Comparison of ENCODE assay signal across 10 cellular contexts in genomic region chr17:1188812-1189211, GRCh38. TPM values are rescaled to one million over a fixed set of nuclear protein-coding genes. Genes with fewer than 3 reads are reported as not detected.
DNase-seq lines count a peak whose midpoint lies in the region; ATAC-seq, FAIRE-seq and TF ChIP-seq lines count a peak whose summit lies in the region.
"Had no signal": no experiment of that assay in that cellular context is flagged by ENCODE, and none has a peak within 500 bp of the region (broad histone marks: within the 10 kb centered on the region; RNA-seq: fewer than 3 reads in every experiment).

No MANE protein-coding gene starts in this region.

- H3K9me3 ChIP-seq in breast epithelium (no peaks in the 10 kb centered on the region), stomach smooth muscle (ENCODE audit: control insufficient read depth in 2 of 2, low read length in 2 of 2) (no peaks in the 10 kb centered on the region)

- H3K36me3 ChIP-seq in breast epithelium = no peaks in the 10 kb centered on the region
- no peaks in the 10 kb centered on the region for H3K36me3 ChIP-seq in stomach smooth muscle (ENCODE audit: control insufficient read depth in 2 of 2, insufficient read depth in 2 of 2, low read length in 2 of 2)

- peak; percentile 76 for FAIRE-seq in GM12891 (lab: Jason Lieb, UNC)

- TF ChIP-seq CTCF in breast epithelium (IDR thresholded peaks at IDR 0.05) = no peak

- intact Hi-C loops in breast epithelium (cut with DNase I; ENCODE audit: low total_unique reads) = loop anchor here (10.0 kb wide), 1 partner anchor 64 kb away; no protein-coding TSS in a partner anchor

- no peak for DNase-seq in GM12891 (ENCODE audit: insufficient read length, low spot score)
- peak; percentile 81 to 93 for DNase-seq in breast epithelium (ENCODE audit: low spot score in 2 of 2)
- DNase-seq in left lobe of liver (ENCODE audit: low spot score) = peak; percentile 83
- no peak for DNase-seq in NCI-H526 treated with DMSO at 0.1 percent for 48 hours (lab: John Stamatoyannopoulos, UW)
- no peak for DNase-seq in islet precursor cell
- DNase-seq in NCI-H1048 (lab: John Stamatoyannopoulos, UW) = no peak
- DNase-seq: DMS79; stimulated activated CD4-positive, alpha-beta T cell treated with anti-CD3 and anti-CD28 coated beads, Interleukin-4, amount 100 ng/mL, for 24 hours had no signal

- no peak for TF ChIP-seq POLR2A in GM12891 (IDR thresholded peaks at IDR 0.05; ENCODE audit: low read depth, low read length)
- no peak for TF ChIP-seq POLR2A in breast epithelium (IDR thresholded peaks at IDR 0.05)

- peak; percentile 75 for ATAC-seq in left lobe of liver
- no peak for ATAC-seq in HG03469 (IDR thresholded peaks at IDR 0.05; ENCODE audit: unreplicated experiment)

- peaks cover 0 to 7% of the 10 kb centered on the region in 2 donors for H3K4me1 ChIP-seq in breast epithelium
- H3K4me1 ChIP-seq in stomach smooth muscle (ENCODE audit: control insufficient read depth, insufficient read depth, low read length) = peaks cover 34% of the 10 kb centered on the region

- peak overlapping the region; percentile 37 to 47 for H3K9ac ChIP-seq in stomach smooth muscle (ENCODE audit: low read length in 2 of 2)

- H3K4me3 ChIP-seq in breast epithelium (peak overlapping the region in 2 of 3 donors; percentile 5 to 48), stomach smooth muscle (ENCODE audit: low read length in 2 of 2) (peak overlapping the region; percentile 40 to 60)

- H3K27ac ChIP-seq in breast epithelium (peak overlapping the region; percentile 83 to 85), stomach smooth muscle (ENCODE audit: low read length) (no peak overlapping the region)

- H3K27me3 ChIP-seq in breast epithelium (no peaks in the 10 kb centered on the region), stomach smooth muscle (ENCODE audit: control insufficient read depth in 1 of 2, insufficient read depth in 2 of 2, low read length in 2 of 2) (no peaks in the 10 kb centered on the region)

TF ChIP-seq in GM12891, 5 proteins besides CTCF, POLR2A, EP300 and RAD21:
- no peak for TF ChIP-seq SPI1 (IDR thresholded peaks at IDR 0.05; ENCODE audit: low read depth, low read length)
- TF ChIP-seq POLR2AphosphoS5 (IDR thresholded peaks at IDR 0.05; ENCODE audit: low read depth, low read length) = no peak

RNA-seq across cellular contexts. Expression of gene ABR, which starts 9.0 kb away (rescaled TPM):
- 40.6 TPM for polyA plus RNA-seq in GM12891 (2012; ENCODE audit: low read depth, missing spikeins)
- total RNA-seq in breast epithelium (10 to 100 TPM; 63.5 to 77.0 (median 75.0) TPM), left lobe of liver (13.4 TPM)

Comparison
In these comparisons a context has a peak if more than half of its experiments do, and no peak if none do; other contexts are left out.
1. DNase-seq: peak in breast epithelium (2 of 2) and left lobe of liver (single experiment); none in GM12891 (single experiment), NCI-H526 treated with DMSO at 0.1 percent for 48 hours (single experiment), islet precursor cell (single experiment) and NCI-H1048 (single experiment).